In genomic region chr5:1152771-1153282, GRCh38 we compare ENCODE assay signal across 15 cellular contexts. TPM values are rescaled to one million over a fixed set of nuclear protein-coding genes. Genes with fewer than 3 reads are reported as not detected.
DNase-seq lines count a peak whose midpoint lies in the region; ATAC-seq, FAIRE-seq and TF ChIP-seq lines count a peak whose summit lies in the region.
"Had no signal": no experiment of that assay in that cellular context is flagged by ENCODE, and none has a peak within 500 bp of the region (broad histone marks: within the 10 kb centered on the region; RNA-seq: fewer than 3 reads in every experiment).

No MANE protein-coding gene starts in this region.

- H3K4me3 ChIP-seq in fibroblast of villous mesenchyme (ENCODE audit: low read depth, low read length) (no peak overlapping the region), mucosa of descending colon (no peak overlapping the region)
- H3K4me3 ChIP-seq: upper lobe of right lung had no signal

- DNase-seq in AG08395 (ENCODE audit: low spot score) (peak; percentile 60), H54 (ENCODE audit: insufficient read length, low spot score) (peak; percentile 47), NCI-H82 treated with DMSO at 0.1 percent for 48 hours (lab: John Stamatoyannopoulos, UW; ENCODE audit: unreplicated experiment) (peak; percentile 34), fibroblast of villous mesenchyme (ENCODE audit: low read depth) (peak; percentile 39), NCI-H1694 treated with DMSO at 0.1 percent for 48 hours (lab: John Stamatoyannopoulos, UW) (no peak), mucosa of descending colon (no peak), OCI-M2 (lab: John Stamatoyannopoulos, UW; ENCODE audit: unreplicated experiment) (no peak)
- DNase-seq in stimulated activated CD4-positive, alpha-beta T cell treated with anti-CD3 and anti-CD28 coated beads, Interleukin-2, amount 100 ng/mL, for 24 hours: no peak
- DNase-seq: OCI-M1, upper lobe of right lung had no signal

- no peak for FAIRE-seq in H54 (lab: Jason Lieb, UNC)
- FAIRE-seq: GM19239 had no signal

- no peak for TF ChIP-seq POLR2A in H54 (IDR thresholded peaks at IDR 0.05; ENCODE audit: low read depth, low read length)

- intact Hi-C loops in mucosa of descending colon (cut with DNase I, micrococcal nuclease): no loop called here

- no peak for ATAC-seq in mucosa of descending colon
- ATAC-seq: upper lobe of right lung had no signal

- H3K4me1 ChIP-seq in mucosa of descending colon (ENCODE audit: low read depth): peaks cover 6% of the 10 kb centered on the region
- H3K4me1 ChIP-seq: upper lobe of right lung had no signal

- H3K9me3 ChIP-seq in mucosa of descending colon: no peaks in the 10 kb centered on the region
- H3K9me3 ChIP-seq: upper lobe of right lung had no signal

- TF ChIP-seq CTCF in fibroblast of villous mesenchyme (IDR thresholded peaks at IDR 0.05; ENCODE audit: insufficient read depth, low read depth, low read length) (no peak), mucosa of descending colon (IDR thresholded peaks at IDR 0.05) (no peak)

- H3K36me3 ChIP-seq in mucosa of descending colon (ENCODE audit: low read depth): no peaks in the 10 kb centered on the region
- H3K36me3 ChIP-seq: upper lobe of right lung had no signal

RNA-seq across cellular contexts. Expression of gene SLC12A7, which starts 41.0 kb away (rescaled TPM):
- total RNA-seq in fibroblast of villous mesenchyme (9.5 and 12.9 TPM in 2 replicates), mucosa of descending colon (10 to 100 TPM; 80.5 to 97.4 (median 94.1) TPM)

RNA-seq across cellular contexts. Expression of gene SLC6A19, which starts 48.6 kb away (rescaled TPM):
- not detected in 2 replicates for total RNA-seq in fibroblast of villous mesenchyme
- total RNA-seq in mucosa of descending colon: 10 to 100 TPM; 14.4 to 92.8 (median 29.2) TPM
- total RNA-seq: activated T-cell treated with anti-CD3 and anti-CD28 coated beads, Interleukin-2, amount 50 U/mL, for 72 hours; dermis microvascular lymphatic vessel endothelial cell; mesothelial cell of epicardium; T-helper 1 cell treated with Interleukin-12 subunit alpha and Interleukin-12 subunit beta and Interleukin-4 antibody, amounts not matched to agents 30 ng/mL and 1 ng/mL, for 36 hours; upper lobe of right lung had no signal

Comparison
In these comparisons a context has a peak if more than half of its experiments do, and no peak if none do; other contexts are left out.
1. DNase-seq: peak in AG08395 (single experiment), H54 (single experiment), NCI-H82 treated with DMSO at 0.1 percent for 48 hours (single experiment) and fibroblast of villous mesenchyme (single experiment); none in stimulated activated CD4-positive, alpha-beta T cell treated with anti-CD3 and anti-CD28 coated beads, Interleukin-2, amount 100 ng/mL, for 24 hours (0 of 2), NCI-H1694 treated with DMSO at 0.1 percent for 48 hours (single experiment), mucosa of descending colon (0 of 3) and OCI-M2 (single experiment).
2. RNA of gene SLC6A19, which starts 48.6 kb away (total RNA-seq): 14.4 to 92.8 TPM in mucosa of descending colon; not detected in fibroblast of villous mesenchyme; every median in the first group is over 10 times any median in the second.